In genomic region chr6:31462964-31463940, GRCh38 we compare ENCODE assay signal across 8 cellular contexts. TPM values are rescaled to one million over a fixed set of nuclear protein-coding genes. Genes with fewer than 3 reads are reported as not detected.
DNase-seq lines count a peak whose midpoint lies in the region; ATAC-seq and TF ChIP-seq lines count a peak whose summit lies in the region.

No MANE protein-coding gene starts in this region.

- peak overlapping the region; percentile 74 for H3K27ac Mint-ChIP-seq in Calu3 (ENCODE audit: unreplicated experiment)
- H3K27ac Mint-ChIP-seq in progenitor cell of endocrine pancreas = peak overlapping the region; percentile 83
- H3K27ac Mint-ChIP-seq in type B pancreatic cell = peak overlapping the region; percentile 29

- H3K4me1 Mint-ChIP-seq in Calu3 (ENCODE audit: low read depth, unreplicated experiment) = peaks cover 21% of the 10 kb centered on the region
- peaks cover 4% of the 10 kb centered on the region for H3K4me1 Mint-ChIP-seq in progenitor cell of endocrine pancreas (ENCODE audit: low read depth)
- no peaks in the 10 kb centered on the region for H3K4me1 Mint-ChIP-seq in type B pancreatic cell (ENCODE audit: unreplicated experiment)

- peaks cover 15% of the 10 kb centered on the region for H3K36me3 Mint-ChIP-seq in Calu3 (ENCODE audit: insufficient read depth, unreplicated experiment)
- no peaks in the 10 kb centered on the region for H3K36me3 Mint-ChIP-seq in progenitor cell of endocrine pancreas (ENCODE audit: insufficient read depth)
- no peaks in the 10 kb centered on the region for H3K36me3 Mint-ChIP-seq in type B pancreatic cell

- peaks cover 0 to 11% of the 10 kb centered on the region in 2 donors for H3K4me1 ChIP-seq in right atrium auricular region

- ATAC-seq in GM21390 (IDR thresholded peaks at IDR 0.05; ENCODE audit: unreplicated experiment) = peak; percentile 87

- CTCF ChIA-PET in Calu3 (lab: Charles Lee) = interaction anchor here (0.6 to 1.1 kb wide), 6 partner anchors 11 to 260 kb away, joined by 3 to 4 read pairs (median 3); no protein-coding TSS in a partner anchor

- no peaks in the 10 kb centered on the region for H3K9me3 ChIP-seq in right atrium auricular region

- DNase-seq in Calu3 (peak; percentile 95), HuH-7.5 (ENCODE audit: low spot score) (peak; percentile 25), SW480 (ENCODE audit: low spot score) (peak; percentile 86), amygdala (lab: John Stamatoyannopoulos, UW) (peak in 53 of 56 donors; percentile 7 to 87 (median 54)), right atrium auricular region (ENCODE audit: low spot score) (peak; percentile 94), progenitor cell of endocrine pancreas (ENCODE audit: low spot score, unreplicated experiment) (peak; percentile 82), type B pancreatic cell (ENCODE audit: extremely low spot score, unreplicated experiment) (peak; percentile 80)

- TSS peak; percentile 71 for BruUV-seq in Calu3 (replicated peaks; lab: Mats Ljungman, UMichigan)

- H3K9me3 Mint-ChIP-seq in Calu3 (ENCODE audit: low read depth, unreplicated experiment) = no peaks in the 10 kb centered on the region
- H3K9me3 Mint-ChIP-seq in progenitor cell of endocrine pancreas (ENCODE audit: low read depth) = no peaks in the 10 kb centered on the region
- no peaks in the 10 kb centered on the region for H3K9me3 Mint-ChIP-seq in type B pancreatic cell

- no peak for TF ChIP-seq CTCF in Calu3 (IDR thresholded peaks at IDR 0.05; ENCODE audit: unreplicated experiment)
- no peak for TF ChIP-seq CTCF in right atrium auricular region (IDR thresholded peaks at IDR 0.05)
- no peak for TF ChIP-seq CTCF in progenitor cell of endocrine pancreas (IDR thresholded peaks at IDR 0.05; ENCODE audit: unreplicated experiment)
- no peak for TF ChIP-seq CTCF in type B pancreatic cell (conservative IDR thresholded peaks at IDR 0.05)

- H3K27me3 ChIP-seq in right atrium auricular region = no peaks in the 10 kb centered on the region

- peak overlapping the region; percentile 55 to 67 for H3K27ac ChIP-seq in right atrium auricular region

- intact Hi-C loops in Calu3 (cut with micrococcal nuclease; ENCODE audit: unreplicated experiment) = no loop called here

- peak overlapping the region; percentile 43 to 51 for H3K4me3 ChIP-seq in right atrium auricular region

- H3K4me3 Mint-ChIP-seq in Calu3 (ENCODE audit: low read depth, unreplicated experiment) (peak overlapping the region; percentile 78), progenitor cell of endocrine pancreas (ENCODE audit: low read depth) (peak overlapping the region; percentile 81), type B pancreatic cell (peak overlapping the region; percentile 85)

- peaks cover 25% of the 10 kb centered on the region for H3K27me3 Mint-ChIP-seq in Calu3 (ENCODE audit: unreplicated experiment)
- peaks cover 9% of the 10 kb centered on the region for H3K27me3 Mint-ChIP-seq in progenitor cell of endocrine pancreas
- peaks cover 52% of the 10 kb centered on the region for H3K27me3 Mint-ChIP-seq in type B pancreatic cell

- H3K36me3 ChIP-seq in right atrium auricular region = no peaks in the 10 kb centered on the region

RNA-seq across cellular contexts. Expression of gene MICB, which starts 34.7 kb away (rescaled TPM):
- 59.3 and 64.3 TPM in 2 replicates for total RNA-seq in Calu3 (2022)
- total RNA-seq in right atrium auricular region = 1 to 10 TPM; 1.6 to 3.1 TPM
- 0.43 and 0.95 TPM in 2 replicates for total RNA-seq in progenitor cell of endocrine pancreas
- total RNA-seq in type B pancreatic cell (ENCODE audit: low replicate concordance) = 0.14 and 0.86 TPM in 2 replicates

RNA-seq across cellular contexts. Expression of gene MICA, which starts 59.9 kb away (rescaled TPM):
- total RNA-seq in Calu3 (2022) (70.2 and 77.1 TPM in 2 replicates), right atrium auricular region (10 to 100 TPM; 11.1 to 15.1 TPM), progenitor cell of endocrine pancreas (8.9 and 10.1 TPM in 2 replicates), type B pancreatic cell (ENCODE audit: low replicate concordance) (9.0 and 10.7 TPM in 2 replicates)

Comparison
In these comparisons a context has a peak if more than half of its experiments do, and no peak if none do; other contexts are left out.
1. Peak in every context shown above with its lines: DNase-seq, ATAC-seq, H3K4me3 ChIP-seq and H3K27ac ChIP-seq.
2. DNase-seq: peak in every context shown above with its lines; median percentile 95 in Calu3; 94 in right atrium auricular region; 86 in SW480; 82 in progenitor cell of endocrine pancreas; 80 in type B pancreatic cell; 54 in amygdala; 25 in HuH-7.5.
3. H3K27ac Mint-ChIP-seq: peak in every context shown above with its lines; median percentile 83 in progenitor cell of endocrine pancreas; 74 in Calu3; 29 in type B pancreatic cell.
4. RNA of gene MICB, which starts 34.7 kb away (total RNA-seq): 59.3 to 64.3 TPM in Calu3; 1.6 to 3.1 TPM in right atrium auricular region, 0.43 to 0.95 TPM in progenitor cell of endocrine pancreas and 0.14 to 0.86 TPM in type B pancreatic cell; every median in the first group is over 10 times any median in the second.